11 cellular contexts compared by ENCODE assay signal in genomic region chr7:151124205-151124880, GRCh38. TPM values are rescaled to one million over a fixed set of nuclear protein-coding genes. Genes with fewer than 3 reads are reported as not detected.
DNase-seq lines count a peak whose midpoint lies in the region; ATAC-seq and TF ChIP-seq lines count a peak whose summit lies in the region.
"Had no signal": no experiment of that assay in that cellular context is flagged by ENCODE, and none has a peak within 500 bp of the region (broad histone marks: within the 10 kb centered on the region; RNA-seq: fewer than 3 reads in every experiment).

No MANE protein-coding gene starts in this region.

- H3K4me1 Mint-ChIP-seq in nephron progenitor cell, result peaks cover 41% of the 10 kb centered on the region

- TF ChIP-seq CTCF in nephron progenitor cell (IDR thresholded peaks at IDR 0.05) (no peak), mucosa of descending colon (IDR thresholded peaks at IDR 0.05) (no peak)

- intact Hi-C loops in mucosa of descending colon (cut with DNase I, micrococcal nuclease) (loop anchor here in 1 of 2 donors (5.0 kb wide), 1 partner anchor 48 kb away; no protein-coding TSS in a partner anchor), left cardiac atrium (cut with DNase I) (loop anchor here (1.0 to 5.0 kb wide), 3 partner anchors 48 to 178 kb away; no protein-coding TSS in a partner anchor)

- no peak overlapping the region for H3K4me3 ChIP-seq in mucosa of descending colon
- H3K4me3 ChIP-seq: ovary had no signal

- peaks cover 54% of the 10 kb centered on the region for H3K36me3 Mint-ChIP-seq in nephron progenitor cell (ENCODE audit: low read depth)

- H3K9me3 ChIP-seq in mucosa of descending colon, result no peaks in the 10 kb centered on the region
- H3K9me3 ChIP-seq: breast epithelium, ovary, thoracic aorta had no signal

- no peak overlapping the region for H3K27ac Mint-ChIP-seq in nephron progenitor cell

- no peak for TF ChIP-seq RAD21 in Ishikawa (IDR thresholded peaks at IDR 0.05; ENCODE audit: low read depth)

- H3K27me3 Mint-ChIP-seq in nephron progenitor cell (ENCODE audit: low read depth, poor library complexity), result peaks cover 48% of the 10 kb centered on the region

- H3K4me1 ChIP-seq in mucosa of descending colon (ENCODE audit: low read depth), result peaks cover 12% of the 10 kb centered on the region

- ATAC-seq in GM19452 (IDR thresholded peaks at IDR 0.05; ENCODE audit: unreplicated experiment) (peak; percentile 12), GM21381 (IDR thresholded peaks at IDR 0.05; ENCODE audit: unreplicated experiment) (no peak), mucosa of descending colon (no peak), left cardiac atrium (no peak)

- H3K36me3 ChIP-seq in mucosa of descending colon (ENCODE audit: low read depth), result peaks cover 3% of the 10 kb centered on the region
- H3K36me3 ChIP-seq: breast epithelium, ovary had no signal

- peak overlapping the region; percentile 34 for H3K4me3 Mint-ChIP-seq in nephron progenitor cell
- H3K4me3 Mint-ChIP-seq: CD4-positive, CD25-positive, alpha-beta regulatory T cell had no signal

- DNase-seq in nephron progenitor cell (no peak), mucosa of descending colon (no peak), left cardiac atrium (no peak)

- H3K9me3 Mint-ChIP-seq in nephron progenitor cell, result no peaks in the 10 kb centered on the region
- H3K9me3 Mint-ChIP-seq: CD4-positive, CD25-positive, alpha-beta regulatory T cell had no signal

- no peak for TF ChIP-seq EP300 in Ishikawa (IDR thresholded peaks at IDR 0.05; ENCODE audit: borderline replicate concordance)

TF ChIP-seq in Ishikawa, 13 proteins besides CTCF, POLR2A, EP300 and RAD21:
- TF ChIP-seq, protein P1, sequence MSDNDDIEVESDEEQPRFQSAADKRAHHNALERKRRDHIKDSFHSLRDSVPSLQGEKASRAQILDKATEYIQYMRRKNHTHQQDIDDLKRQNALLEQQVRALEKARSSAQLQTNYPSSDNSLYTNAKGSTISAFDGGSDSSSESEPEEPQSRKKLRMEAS (IDR thresholded peaks at IDR 0.05), result no peak
- TF ChIP-seq CREB1 (IDR thresholded peaks at IDR 0.05; ENCODE audit: low read depth), result no peak
- peak; percentile 12; the same call in 1 of the 2 replicates for TF ChIP-seq TCF12 (IDR thresholded peaks at IDR 0.05; ENCODE audit: low read depth)

RNA-seq across cellular contexts. Expression of gene AGAP3, which starts 38.1 kb away (rescaled TPM):
- total RNA-seq in mucosa of descending colon (100 to 1,000 TPM in 1 of 3 donors, 10 to 100 TPM in 2; 39.7 to 116 (median 50.6) TPM), left cardiac atrium (10 to 100 TPM; 53.0 to 61.5 TPM)

RNA-seq across cellular contexts. Expression of gene TMUB1, which starts 41.0 kb away (rescaled TPM):
- 10 to 100 TPM; 54.2 to 63.7 (median 60.8) TPM for total RNA-seq in mucosa of descending colon
- total RNA-seq in left cardiac atrium, result 10 to 100 TPM; 36.3 to 37.9 TPM

RNA-seq across cellular contexts. Expression of gene GBX1, which starts 43.2 kb away (rescaled TPM):
- total RNA-seq in mucosa of descending colon (not detected), left cardiac atrium (under 1 TPM in 1 of 2 donors, not detected in 1; 0.56 TPM)
- total RNA-seq: breast epithelium; CD4-positive, CD25-positive, alpha-beta regulatory T cell; mammary epithelial cell; ovary; thoracic aorta had no signal

RNA-seq across cellular contexts. Expression of gene FASTK, which starts 43.7 kb away (rescaled TPM):
- total RNA-seq in mucosa of descending colon (100 to 1,000 TPM in 1 of 3 donors, 10 to 100 TPM in 2; 78.6 to 122 (median 98.5) TPM), left cardiac atrium (10 to 100 TPM; 62.9 to 73.2 TPM)
